Comparison of ENCODE assay signal across 9 cellular contexts in the genomic region with DNA sequence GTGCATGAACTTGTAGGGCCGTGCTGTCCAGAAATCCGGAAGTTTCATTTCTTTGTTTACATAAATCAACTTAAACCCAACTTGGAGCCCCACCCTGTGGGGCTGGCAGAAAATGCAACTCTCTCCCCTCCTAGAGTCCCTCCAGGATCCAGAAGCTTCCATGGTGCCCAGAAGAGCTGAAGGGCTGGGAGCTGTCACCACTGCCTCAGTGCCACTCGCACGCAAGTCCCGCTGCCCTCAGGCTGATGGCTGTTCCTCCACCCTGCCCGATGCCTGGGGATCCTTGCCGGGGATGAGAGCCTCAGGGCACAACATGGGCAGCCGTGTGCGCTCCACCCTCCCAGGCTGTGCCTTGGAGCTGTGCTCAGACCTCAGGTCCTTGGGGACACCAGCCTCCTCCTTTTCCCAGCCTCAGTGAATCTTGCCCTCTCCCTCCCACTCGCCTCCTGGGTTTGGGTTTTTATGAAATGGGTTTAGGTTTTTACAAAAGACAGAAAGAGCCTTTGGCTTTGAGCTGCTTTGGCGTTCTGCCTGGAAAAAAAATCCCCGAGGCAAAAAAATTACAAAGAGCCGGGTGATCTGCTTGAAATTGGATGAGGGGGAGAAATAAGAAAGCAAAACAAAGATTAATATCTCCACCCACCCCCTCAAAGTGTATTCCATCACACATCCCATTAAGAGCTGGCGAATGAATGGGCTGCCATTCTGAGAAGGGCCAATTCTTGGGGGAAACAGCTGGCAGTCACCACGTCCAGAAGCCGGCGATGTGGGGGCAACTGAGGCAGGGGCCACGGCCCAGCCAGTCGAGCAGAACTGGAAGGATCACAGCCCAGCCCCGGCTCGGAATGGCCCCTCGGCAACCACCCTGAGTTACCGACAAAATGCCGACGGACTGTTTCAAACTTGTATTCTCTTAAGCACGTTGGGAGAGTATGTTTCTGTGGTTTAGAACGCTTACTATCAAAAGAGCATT.
A peak's percentile ranks its signal among the peaks of the same experiment; 100 is the strongest.
DNase-seq lines count a peak whose midpoint lies in the region; ATAC-seq and TF ChIP-seq lines count a peak whose summit lies in the region.
"Had no signal": no experiment of that assay in that cellular context is flagged by ENCODE, and none has a peak within 500 bp of the region (broad histone marks: within the 10 kb centered on the region; RNA-seq: fewer than 3 reads in every experiment).

No MANE protein-coding gene starts in this region.

- H3K4me3 ChIP-seq in breast epithelium (peak overlapping the region; percentile 21 to 60 (median 35)), tibial nerve (peak overlapping the region in 3 of 4 donors; percentile 14 to 36 (median 27))

- peak overlapping the region; percentile 73 to 87 for H3K27ac ChIP-seq in breast epithelium
- H3K27ac ChIP-seq in tibial nerve, result peak overlapping the region in 3 of 4 donors; percentile 57 to 85 (median 72)

- peaks cover 4 to 8% of the 10 kb centered on the region in 2 donors for H3K9me3 ChIP-seq in breast epithelium
- peaks cover 0 to 22% (median 2%) of the 10 kb centered on the region in 4 donors for H3K9me3 ChIP-seq in tibial nerve

- peaks cover 0 to 4% of the 10 kb centered on the region in 2 donors for H3K4me1 ChIP-seq in breast epithelium
- peaks cover 0 to 30% (median 3%) of the 10 kb centered on the region in 4 donors for H3K4me1 ChIP-seq in tibial nerve

- H3K36me3 ChIP-seq in breast epithelium (no peaks in the 10 kb centered on the region), tibial nerve (no peaks in the 10 kb centered on the region)

- DNase-seq in M059J (ENCODE audit: low read depth) (peak; percentile 78), breast epithelium (ENCODE audit: low spot score in 2 of 2) (no peak), islet precursor cell (peak; percentile 26), tibial nerve (ENCODE audit: low spot score in 2 of 2) (peak in 1 of 2 donors; percentile 48), NCI-H146 (lab: John Stamatoyannopoulos, UW) (no peak), 8988T (no peak)
- DNase-seq: hippocampal formation had no signal

- ATAC-seq in HG03571 (IDR thresholded peaks at IDR 0.05; ENCODE audit: unreplicated experiment), result no peak
- ATAC-seq: HepG2 had no signal

- TF ChIP-seq EP300 in tibial nerve (IDR thresholded peaks at IDR 0.05), result no peak

- no peaks in the 10 kb centered on the region for H3K27me3 ChIP-seq in breast epithelium
- no peaks in the 10 kb centered on the region for H3K27me3 ChIP-seq in tibial nerve

- TF ChIP-seq CTCF in breast epithelium (IDR thresholded peaks at IDR 0.05) (no peak), tibial nerve (IDR thresholded peaks at IDR 0.05) (no peak)

- intact Hi-C loops in breast epithelium (cut with DNase I; ENCODE audit: low total_unique reads), result no loop called here

- TF ChIP-seq POLR2A in breast epithelium (IDR thresholded peaks at IDR 0.05) (no peak), tibial nerve (IDR thresholded peaks at IDR 0.05) (no peak)

- 27 to 31% methylated on average over 26 to 27 of the region's 27 CpGs for WGBS in tibial nerve, 2 donors

Comparison
In these comparisons a context has a peak if more than half of its experiments do, and no peak if none do; other contexts are left out.
1. DNase-seq: peak in M059J (single experiment) and islet precursor cell (single experiment); none in breast epithelium (0 of 2), NCI-H146 (single experiment) and 8988T (single experiment).